14 cellular contexts compared by ENCODE assay signal in the genomic region with DNA sequence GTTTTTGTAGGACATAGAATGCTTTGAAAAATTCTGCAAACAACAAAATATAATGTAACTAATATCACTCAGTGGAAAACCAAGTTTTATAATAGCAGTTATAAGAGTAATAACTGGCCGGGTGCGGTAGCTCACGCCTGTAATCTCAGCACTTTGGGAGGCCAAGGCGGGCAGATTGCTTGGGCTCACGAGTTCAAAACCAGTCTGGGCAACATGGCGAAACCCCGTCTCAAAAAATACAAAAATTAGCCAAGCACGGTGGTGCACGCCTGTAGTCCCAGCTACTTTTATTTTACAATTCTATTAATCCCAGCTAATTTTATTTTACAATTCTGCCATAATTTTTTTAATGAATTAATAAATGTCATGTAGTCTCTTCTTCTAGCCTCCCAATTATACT. TPM values are rescaled to one million over a fixed set of nuclear protein-coding genes. Genes with fewer than 3 reads are reported as not detected.
DNase-seq lines count a peak whose midpoint lies in the region; ATAC-seq, FAIRE-seq and TF ChIP-seq lines count a peak whose summit lies in the region.
"Had no signal": no experiment of that assay in that cellular context is flagged by ENCODE, and none has a peak within 500 bp of the region (broad histone marks: within the 10 kb centered on the region; RNA-seq: fewer than 3 reads in every experiment).

No MANE protein-coding gene starts in this region.

- POLR2A ChIA-PET in GM12878 (lab: Charles Lee) = interaction anchor here (1.6 to 14.8 kb wide), 3 partner anchors 12 to 43 kb away, joined by 5 to 260 read pairs (median 86); no protein-coding TSS in a partner anchor

- no peaks in the 10 kb centered on the region for H3K9me3 ChIP-seq in Loucy (ENCODE audit: insufficient read depth, low read depth, low read length)
- no peaks in the 10 kb centered on the region for H3K9me3 ChIP-seq in GM12878 (replicated peaks; ENCODE audit: control insufficient read depth, insufficient read depth, low read length)
- H3K9me3 ChIP-seq in neutrophil = no peaks in the 10 kb centered on the region
- no peaks in the 10 kb centered on the region for H3K9me3 ChIP-seq in gastrocnemius medialis
- H3K9me3 ChIP-seq: MG63, sigmoid colon, thoracic aorta had no signal

- H3K4me1 Mint-ChIP-seq in T-helper 2 cell treated with Interferon-gamma antibody and Interleukin-4, amounts not matched to agents 5 μg/mL and 100 μg/mL, for 36 hours (ENCODE audit: low read depth) = peaks cover 50% of the 10 kb centered on the region

- no peak for FAIRE-seq in GM12878 (lab: Jason Lieb, UNC)

- H3K4me2 ChIP-seq in Loucy (ENCODE audit: low read depth, low read length, poor library complexity, severe bottlenecking) = peak overlapping the region; percentile 93
- H3K4me2 ChIP-seq in GM12878 (ENCODE audit: control insufficient read depth, insufficient read depth) = peak overlapping the region; percentile 45

- H4K20me1 ChIP-seq in Loucy (ENCODE audit: insufficient read depth, low read length, poor library complexity, severe bottlenecking) (peaks cover 9% of the 10 kb centered on the region), GM12878 (ENCODE audit: control insufficient read depth, insufficient read depth) (no peaks in the 10 kb centered on the region)

- no peaks in the 10 kb centered on the region for H3K9me2 ChIP-seq in Loucy (replicated peaks; ENCODE audit: low read depth, low read length)

- no peak for TF ChIP-seq RAD21 in GM12878 (IDR thresholded peaks at IDR 0.05; ENCODE audit: insufficient read depth, low read depth, low read length)

- TF ChIP-seq EP300 in GM12878 (IDR thresholded peaks at IDR 0.05; ENCODE audit: borderline replicate concordance in 1 of 2, control insufficient read depth in 1 of 2, low read depth in 2 of 2, low read length in 2 of 2) = no peak

- CTCF ChIA-PET in GM12878 (lab: Yijun Ruan, JAX) = interaction anchor here (1.0 to 14.7 kb wide), 8 partner anchors 10 to 67 kb away, joined by 3 to 155 read pairs (median 5); no protein-coding TSS in a partner anchor

- H3K27me3 ChIP-seq in Loucy (ENCODE audit: insufficient read depth, low read length, poor library complexity, severe bottlenecking) = no peaks in the 10 kb centered on the region
- no peaks in the 10 kb centered on the region for H3K27me3 ChIP-seq in GM12878 (replicated peaks in 1 of 2; ENCODE audit: control insufficient read depth in 2 of 2, insufficient read depth in 2 of 2, low read length in 1 of 2)
- H3K27me3 ChIP-seq in neutrophil = no peaks in the 10 kb centered on the region
- no peaks in the 10 kb centered on the region for H3K27me3 ChIP-seq in gastrocnemius medialis
- H3K27me3 ChIP-seq: MG63, sigmoid colon had no signal

- H3F3A ChIP-seq in Loucy (ENCODE audit: low read depth) = no peaks in the 10 kb centered on the region

- H3K4me3 Mint-ChIP-seq in T-helper 2 cell treated with Interferon-gamma antibody and Interleukin-4, amounts not matched to agents 5 μg/mL and 100 μg/mL, for 36 hours = peak overlapping the region; percentile 99

- peak overlapping the region; percentile 80 for H3K4me3 ChIP-seq in Loucy (ENCODE audit: low read length, poor library complexity, severe bottlenecking)
- H3K4me3 ChIP-seq in GM12878 = peak overlapping the region; percentile 96
- H3K4me3 ChIP-seq in neutrophil (ENCODE audit: low read depth in 1 of 2, low read length in 1 of 2) = no peak overlapping the region
- peak overlapping the region in 1 of 4 donors; percentile 97 for H3K4me3 ChIP-seq in gastrocnemius medialis

- H3K9ac ChIP-seq in Loucy (ENCODE audit: low read depth, low read length, poor library complexity, severe bottlenecking) = no peak overlapping the region
- peak overlapping the region; percentile 87 for H3K9ac ChIP-seq in GM12878 (ENCODE audit: control insufficient read depth, insufficient read depth, low read length)

- H3K27ac Mint-ChIP-seq in T-helper 2 cell treated with Interferon-gamma antibody and Interleukin-4, amounts not matched to agents 5 μg/mL and 100 μg/mL, for 36 hours = peak overlapping the region; percentile 55

- no peak overlapping the region for H2AFZ ChIP-seq in Loucy (ENCODE audit: low read length)
- H2AFZ ChIP-seq in GM12878 (ENCODE audit: control insufficient read depth, low read depth, low read length) = no peak overlapping the region

- WGBS in GM12878 (ENCODE audit: insufficient coverage, insufficient replicate concordance, low lambda C conversion rate, missing lambda C conversion rate) = under 1% methylated on average over 9 of the region's 9 CpGs

- BruUV-seq in GM12878 (replicated peaks; lab: Mats Ljungman, UMichigan) = no TSS peak

- RAD21 ChIA-PET in GM12878 (lab: Charles Lee; ENCODE audit: unreplicated experiment) = interaction anchor here (1.0 to 17.7 kb wide), 9 partner anchors 12 to 131 kb away, joined by 3 to 344 read pairs (median 10); a partner anchor contains a TSS

- no peaks in the 10 kb centered on the region for H3K27me3 Mint-ChIP-seq in T-helper 2 cell treated with Interferon-gamma antibody and Interleukin-4, amounts not matched to agents 5 μg/mL and 100 μg/mL, for 36 hours (ENCODE audit: low read depth)

- SMC1A ChIA-PET in GM12878 (lab: Charles Lee; ENCODE audit: uncharacterized antibody, unreplicated experiment) = interaction anchor here (1.0 to 25.5 kb wide), 13 partner anchors 10 to 72 kb away, joined by 3 to 488 read pairs (median 5); no protein-coding TSS in a partner anchor

- in situ Hi-C loops in GM12878 (cut with MboI) (loop anchor here (25.0 kb wide), 1 partner anchor 1298 kb away; no protein-coding TSS in a partner anchor), gastrocnemius medialis (cut with MboI; ENCODE audit: low sequenced_read_pairs in 4 of 4) (loop anchor here in 2 of 4 donors (5.0 to 10.0 kb wide), 3 partner anchors 43 to 83 kb away; a partner anchor contains a TSS)

- peak overlapping the region; percentile 89 for H3K27ac ChIP-seq in GM12878 (ENCODE audit: control insufficient read depth, insufficient read depth)
- H3K27ac ChIP-seq in neutrophil = peak overlapping the region; percentile 94
- H3K27ac ChIP-seq in gastrocnemius medialis = peak overlapping the region in 1 of 4 donors; percentile 97
- H3K27ac ChIP-seq: thoracic aorta had no signal

- intact Hi-C loops in GM12878 (cut with micrococcal nuclease; ENCODE audit: unreplicated experiment) (loop anchor here (5.0 kb wide), 2 partner anchors 83 to 487 kb away; a partner anchor contains a TSS), gastrocnemius medialis (cut with DNase I; ENCODE audit: low total_unique reads) (loop anchor here (5.0 kb wide), 1 partner anchor 177 kb away; a partner anchor contains a TSS)

- H3K36me3 Mint-ChIP-seq in T-helper 2 cell treated with Interferon-gamma antibody and Interleukin-4, amounts not matched to agents 5 μg/mL and 100 μg/mL, for 36 hours (ENCODE audit: low read depth) = peaks cover 9% of the 10 kb centered on the region

- TF ChIP-seq POLR2A in GM12878 (IDR thresholded peaks at IDR 0.05; ENCODE audit: low read depth, low read length) (no peak), gastrocnemius medialis (IDR thresholded peaks at IDR 0.05) (no peak)

- no peak for DNase-seq in T-helper 2 cell treated with Interferon-gamma antibody and Interleukin-4, amounts not matched to agents 5 μg/mL and 100 μg/mL, for 36 hours (ENCODE audit: low spot score)
- DNase-seq in T-helper 2 cell (no peak), GM12878 (ENCODE audit: low read depth, low spot score) (no peak), COLO668 (lab: John Stamatoyannopoulos, UW; ENCODE audit: unreplicated experiment) (no peak), DMS 273 (lab: John Stamatoyannopoulos, UW; ENCODE audit: unreplicated experiment) (no peak), gastrocnemius medialis (no peak)
- DNase-seq: 8988T, DMS79 treated with DMSO at 0.1 percent for 48 hours, MG63, NCI-H345, sigmoid colon had no signal

- H3K4me1 ChIP-seq in Loucy (ENCODE audit: insufficient read depth, low read length, poor library complexity, severe bottlenecking) (peaks cover 33% of the 10 kb centered on the region), GM12878 (ENCODE audit: control insufficient read depth, insufficient read depth, low read length) (peaks cover 12% of the 10 kb centered on the region), neutrophil (ENCODE audit: control insufficient read depth in 1 of 2, insufficient read depth in 1 of 2, low read depth in 1 of 2, low read length in 1 of 2) (peaks cover 48 to 56% of the 10 kb centered on the region in 2 experiments), gastrocnemius medialis (peaks cover 18 to 32% of the 10 kb centered on the region in 2 donors)

- H3K36me3 ChIP-seq in Loucy (ENCODE audit: insufficient read depth, low read length) (no peaks in the 10 kb centered on the region), GM12878 (ENCODE audit: control insufficient read depth in 2 of 2, insufficient read depth in 2 of 2, low read length in 1 of 2) (no peaks in the 10 kb centered on the region), neutrophil (no peaks in the 10 kb centered on the region), gastrocnemius medialis (no peaks in the 10 kb centered on the region)
- H3K36me3 ChIP-seq: MG63, sigmoid colon, thoracic aorta had no signal

- H3K79me2 ChIP-seq in Loucy (ENCODE audit: insufficient read depth, low read length) (peaks cover 42% of the 10 kb centered on the region), GM12878 (ENCODE audit: control insufficient read depth, insufficient read depth, low read length) (peaks cover 82% of the 10 kb centered on the region)

- H3K9me3 Mint-ChIP-seq in T-helper 2 cell treated with Interferon-gamma antibody and Interleukin-4, amounts not matched to agents 5 μg/mL and 100 μg/mL, for 36 hours = no peaks in the 10 kb centered on the region

- ATAC-seq in GM12878 (no peak), gastrocnemius medialis (no peak)

- TF ChIP-seq CTCF in Loucy (conservative IDR thresholded peaks at IDR 0.05; ENCODE audit: low read length) (no peak), GM12878 (IDR thresholded peaks at IDR 0.05 in 2 of 3, conservative IDR thresholded peaks at IDR 0.05 in 1 of 3; ENCODE audit: control insufficient read depth in 2 of 3, extremely low read depth in 1 of 3, insufficient read depth in 1 of 3, low read depth in 3 of 3, low read length in 3 of 3) (no peak), neutrophil (IDR thresholded peaks at IDR 0.05) (no peak), gastrocnemius medialis (IDR thresholded peaks at IDR 0.05 in 4 of 5, conservative IDR thresholded peaks at IDR 0.05 in 1 of 5) (no peak)

RNA-seq across cellular contexts. Expression of a gene that starts 2.3 kb away (rescaled TPM):
- total RNA-seq in GM12878 (2013; cell fraction: nucleolus; rRNA removed) = 602 and 632 TPM in 2 replicates
- total RNA-seq in GM12878 (2014; rRNA removed) (54.4 and 60.5 TPM in 2 replicates), GM12878 (2014; rRNA removed; fragmentation: Illumina TruSeq; extraction: Trizol) (81.8 and 87.2 TPM in 2 replicates), GM12878 (2021) (46.7 and 50.1 TPM in 2 replicates), gastrocnemius medialis (10 to 100 TPM; 24.4 to 46.4 (median 33.1) TPM)
- 10.2 TPM for polyA plus RNA-seq in GM12878 (2011; ENCODE audit: low read depth)
- polyA plus RNA-seq in GM12878 (2011; rRNA removed) (65.3 and 97.9 TPM in 2 replicates), GM12878 (2014; fragmentation: Illumina TruSeq; extraction: Trizol) (39.3 and 49.0 TPM in 2 replicates), GM12878 (2014; fragmentation: Nextera tagmentation; extraction: Ambion mirVana) (10 to 100 TPM; 14.2 to 15.4 TPM), GM12878 (2014; rRNA removed) (28.5 and 28.8 TPM in 2 replicates), GM12878 (2016; fragmentation: Nextera tagmentation; extraction: Ambion mirVana) (10 to 100 TPM; 21.6 to 26.8 TPM)
- 23.4 and 27.1 TPM in 2 replicates for polyA plus RNA-seq in GM12878 (2011; cell fraction: cytosol; rRNA removed)
- 56.4 and 58.1 TPM in 2 replicates for polyA plus RNA-seq in GM12878 (2011; cell fraction: nucleus; rRNA removed)
- 23.2 and 28.0 TPM in 2 replicates for polyA plus RNA-seq in GM12878 (2012)
- polyA minus RNA-seq in GM12878 (2011; rRNA and poly(A)+ RNA removed) = 188 and 229 TPM in 2 replicates
- 42.9 and 49.6 TPM in 2 replicates for polyA minus RNA-seq in GM12878 (2011; cell fraction: cytosol; rRNA and poly(A)+ RNA removed)
- 120 and 185 TPM in 2 replicates for polyA minus RNA-seq in GM12878 (2011; cell fraction: nucleus; rRNA and poly(A)+ RNA removed)

Comparison
In these comparisons a context has a peak if more than half of its experiments do, and no peak if none do; other contexts are left out.
1. H3K4me3 ChIP-seq: peak in Loucy (single experiment) and GM12878 (single experiment); none in neutrophil (0 of 2).